Comparison of ENCODE assay signal across 8 cellular contexts in the genomic region with DNA sequence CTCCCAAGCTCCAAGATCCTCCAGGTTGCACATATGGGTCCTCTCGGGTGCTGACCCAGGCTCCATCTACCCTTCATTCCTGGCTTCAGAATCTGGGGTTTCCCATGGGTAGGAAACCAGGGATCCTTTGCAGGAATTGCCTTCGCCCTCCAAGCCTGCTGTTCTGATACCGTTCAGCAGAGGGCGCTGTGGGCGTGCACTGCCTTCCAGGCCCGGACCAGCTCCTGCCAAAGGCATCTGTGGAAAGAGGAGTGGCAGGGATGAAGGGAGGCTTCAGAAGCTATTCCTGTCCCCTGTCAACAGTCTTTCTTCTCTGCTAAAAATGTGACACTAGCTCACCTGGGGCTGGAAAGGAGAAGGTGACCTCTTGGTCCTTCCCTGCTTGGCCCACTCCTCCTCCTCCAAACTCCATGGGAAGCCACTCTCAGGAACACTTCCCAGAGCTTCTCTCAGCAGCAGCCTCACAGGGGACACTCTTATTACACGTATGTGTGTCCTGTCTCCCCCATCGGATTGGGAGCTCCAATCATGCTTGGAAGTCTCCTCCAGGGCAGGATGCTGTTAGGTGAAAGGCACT.
DNase-seq lines count a peak whose midpoint lies in the region; ATAC-seq, FAIRE-seq and TF ChIP-seq lines count a peak whose summit lies in the region.

No MANE protein-coding gene starts in this region.

- H3K27ac ChIP-seq in DOHH2 (ENCODE audit: low read depth, low read length) (no peak overlapping the region), Karpas-422 (ENCODE audit: low read length) (no peak overlapping the region)

- no peaks in the 10 kb centered on the region for H3K9me2 ChIP-seq in DOHH2 (replicated peaks; ENCODE audit: control insufficient read depth, low read length)
- no peaks in the 10 kb centered on the region for H3K9me2 ChIP-seq in Karpas-422 (replicated peaks; ENCODE audit: insufficient read depth, low read length)

- DNase-seq in Karpas-422 (peak; percentile 75), fibroblast of villous mesenchyme (ENCODE audit: low read depth) (peak; percentile 30), osteocyte (ENCODE audit: extremely low spot score, unreplicated experiment) (no peak), GM12892 (ENCODE audit: insufficient read length) (no peak), GM19240 (ENCODE audit: insufficient read length, low spot score) (no peak)
- DNase-seq in activated CD4-positive, alpha-beta T cell treated with anti-CD3 and anti-CD28 coated beads for 48 hours, result peak; percentile 62

- H3K36me3 ChIP-seq in DOHH2 (ENCODE audit: control insufficient read depth, low read length) (no peaks in the 10 kb centered on the region), Karpas-422 (ENCODE audit: insufficient read depth, low read length) (no peaks in the 10 kb centered on the region)

- no peak overlapping the region for H3K27ac Mint-ChIP-seq in osteocyte (ENCODE audit: unreplicated experiment)

- peaks cover 10% of the 10 kb centered on the region for H3K4me1 Mint-ChIP-seq in osteocyte (ENCODE audit: unreplicated experiment)

- no peak overlapping the region for H3K9ac ChIP-seq in Karpas-422 (ENCODE audit: low read length)

- H3K27me3 ChIP-seq in DOHH2 (ENCODE audit: control insufficient read depth, low read length), result peaks cover 21% of the 10 kb centered on the region
- no peaks in the 10 kb centered on the region for H3K27me3 ChIP-seq in Karpas-422 (ENCODE audit: low read length)

- H3K36me3 Mint-ChIP-seq in osteocyte (ENCODE audit: unreplicated experiment), result no peaks in the 10 kb centered on the region

- no peak for FAIRE-seq in GM12892 (lab: Jason Lieb, UNC)

- H3K4me1 ChIP-seq in DOHH2 (ENCODE audit: control insufficient read depth, low read length) (no peaks in the 10 kb centered on the region), Karpas-422 (ENCODE audit: low read length) (peaks cover 37% of the 10 kb centered on the region)

- ATAC-seq in GM21447 (IDR thresholded peaks at IDR 0.05; ENCODE audit: unreplicated experiment), result no peak

- H3K79me2 ChIP-seq in DOHH2 (ENCODE audit: control insufficient read depth, low read length), result no peaks in the 10 kb centered on the region
- no peaks in the 10 kb centered on the region for H3K79me2 ChIP-seq in Karpas-422 (ENCODE audit: low read length)

- no peak overlapping the region for H3K4me3 ChIP-seq in DOHH2 (ENCODE audit: low read length)
- H3K4me3 ChIP-seq in Karpas-422 (ENCODE audit: low read length), result no peak overlapping the region
- no peak overlapping the region for H3K4me3 ChIP-seq in fibroblast of villous mesenchyme (ENCODE audit: low read depth, low read length)

- H3K4me3 Mint-ChIP-seq in osteocyte (ENCODE audit: unreplicated experiment), result no peak overlapping the region

- H4K20me1 ChIP-seq in DOHH2 (ENCODE audit: control insufficient read depth, insufficient read depth, low read depth, low read length) (no peaks in the 10 kb centered on the region), Karpas-422 (ENCODE audit: insufficient read depth, low read depth, low read length) (no peaks in the 10 kb centered on the region)

- no peaks in the 10 kb centered on the region for H3F3A ChIP-seq in DOHH2 (ENCODE audit: control insufficient read depth, insufficient read depth)

- TF ChIP-seq CTCF in DOHH2 (IDR thresholded peaks at IDR 0.05; ENCODE audit: low read depth, low read length, poor library complexity, severe bottlenecking), result peak; percentile 97
- TF ChIP-seq CTCF in fibroblast of villous mesenchyme (IDR thresholded peaks at IDR 0.05; ENCODE audit: insufficient read depth, low read depth, low read length), result peak; percentile 83
- TF ChIP-seq CTCF in osteocyte (IDR thresholded peaks at IDR 0.05), result peak; percentile 66

- peaks cover 55% of the 10 kb centered on the region for H3K27me3 Mint-ChIP-seq in osteocyte (ENCODE audit: unreplicated experiment)

- no peaks in the 10 kb centered on the region for H3K9me3 ChIP-seq in DOHH2 (ENCODE audit: control insufficient read depth, insufficient read depth, low read length)
- H3K9me3 ChIP-seq in Karpas-422 (ENCODE audit: low read length), result no peaks in the 10 kb centered on the region

- no peaks in the 10 kb centered on the region for H3K9me3 Mint-ChIP-seq in osteocyte (ENCODE audit: unreplicated experiment)

- H2AFZ ChIP-seq in Karpas-422 (ENCODE audit: low read length), result no peak overlapping the region

- TF ChIP-seq POLR2A in GM12892 (IDR thresholded peaks at IDR 0.05; ENCODE audit: low read depth, low read length), result no peak

- no peak overlapping the region for H3K4me2 ChIP-seq in DOHH2 (ENCODE audit: low read length)
- no peak overlapping the region for H3K4me2 ChIP-seq in Karpas-422 (ENCODE audit: low read depth, low read length, poor library complexity, severe bottlenecking)

Comparison
In these comparisons a context has a peak if more than half of its experiments do, and no peak if none do; other contexts are left out.
1. DNase-seq: peak in Karpas-422 (single experiment), activated CD4-positive, alpha-beta T cell treated with anti-CD3 and anti-CD28 coated beads for 48 hours (single experiment) and fibroblast of villous mesenchyme (single experiment); none in osteocyte (single experiment), GM12892 (single experiment) and GM19240 (single experiment).
2. Peak in every context shown above with its lines, with median percentiles within 50 percentile points of each other: CTCF ChIP-seq.